ENCODE assay signal across 26 cellular contexts in genomic region chr10:86706977-86707376, GRCh38. TPM values are rescaled to one million over a fixed set of nuclear protein-coding genes. Genes with fewer than 3 reads are reported as not detected.
DNase-seq lines count a peak whose midpoint lies in the region; ATAC-seq, FAIRE-seq and TF ChIP-seq lines count a peak whose summit lies in the region.
"Had no signal": no experiment of that assay in that cellular context is flagged by ENCODE, and none has a peak within 500 bp of the region (broad histone marks: within the 10 kb centered on the region; RNA-seq: fewer than 3 reads in every experiment).

No MANE protein-coding gene starts in this region.

- no peaks in the 10 kb centered on the region for H3K79me2 ChIP-seq in HepG2 (ENCODE audit: insufficient read depth, low read length)

- no peaks in the 10 kb centered on the region for H3K36me3 ChIP-seq in HepG2 (replicated peaks in 1 of 2; ENCODE audit: control insufficient read depth in 1 of 2, insufficient read depth in 2 of 2, low read length in 2 of 2)
- no peaks in the 10 kb centered on the region for H3K36me3 ChIP-seq in right lobe of liver
- peaks cover 0 to 56% of the 10 kb centered on the region in 2 donors for H3K36me3 ChIP-seq in gastroesophageal sphincter
- no peaks in the 10 kb centered on the region for H3K36me3 ChIP-seq in rectal smooth muscle tissue (ENCODE audit: control insufficient read depth, insufficient read depth, low read length)
- H3K36me3 ChIP-seq: BLaER1 treated with 17β-estradiol and CSF1 and Interleukin-3, amounts not matched to agents 10 nM and 100 nM; MG63 had no signal

- peaks cover 7% of the 10 kb centered on the region for H3K4me1 Mint-ChIP-seq in type B pancreatic cell (ENCODE audit: unreplicated experiment)

- in situ Hi-C loops in HepG2 (cut with HindIII; ENCODE audit: extremely low pct_ligation_motif_present, low pct_unique_long_range_greater_than_20kb): no loop called here

- no peak overlapping the region for H3K27ac ChIP-seq in HepG2 (ENCODE audit: extremely low read length, insufficient read depth, low read length)
- no peak overlapping the region for H3K27ac ChIP-seq in right lobe of liver
- H3K27ac ChIP-seq in gastroesophageal sphincter: peak overlapping the region in 3 of 4 donors; percentile 50 to 97 (median 95)
- H3K27ac ChIP-seq in rectal smooth muscle tissue (ENCODE audit: low read depth, low read length): peak overlapping the region; percentile 37
- H3K27ac ChIP-seq: BLaER1 treated with 17β-estradiol and CSF1 and Interleukin-3, amounts not matched to agents 10 nM and 100 nM had no signal

- TF ChIP-seq POLR2A in HepG2 (IDR thresholded peaks at IDR 0.05; ENCODE audit: insufficient read depth in 1 of 2, low read depth in 2 of 2, low read length in 2 of 2) (no peak), right lobe of liver (IDR thresholded peaks at IDR 0.05) (no peak), gastroesophageal sphincter (IDR thresholded peaks at IDR 0.05) (no peak)

- CTCF ChIA-PET in HepG2 (lab: Yijun Ruan, JAX; ENCODE audit: low intra/inter-chr PET ratio, low total read pairs): no interaction called here

- FAIRE-seq in HepG2 (lab: Jason Lieb, UNC): no peak
- FAIRE-seq: GM12892, HTR-8/SVneo had no signal

- no peaks in the 10 kb centered on the region for H3K27me3 Mint-ChIP-seq in type B pancreatic cell

- no peak overlapping the region for H3K4me2 ChIP-seq in HepG2 (ENCODE audit: low read depth, low read length)
- H3K4me2 ChIP-seq: BLaER1 treated with 17β-estradiol and CSF1 and Interleukin-3, amounts not matched to agents 10 nM and 100 nM; GM23338 had no signal

- H4K20me1 ChIP-seq in HepG2 (ENCODE audit: insufficient read depth, low read length): no peaks in the 10 kb centered on the region
- H4K20me1 ChIP-seq: BLaER1 treated with 17β-estradiol and CSF1 and Interleukin-3, amounts not matched to agents 10 nM and 100 nM had no signal

- H3K4me3 ChIP-seq in HepG2 (replicated peaks in 1 of 3; ENCODE audit: insufficient read depth in 1 of 3, low read depth in 2 of 3, low read length in 3 of 3) (no peak overlapping the region), right lobe of liver (no peak overlapping the region), gastroesophageal sphincter (no peak overlapping the region), rectal smooth muscle tissue (ENCODE audit: low read length) (no peak overlapping the region)
- H3K4me3 ChIP-seq: BLaER1 treated with 17β-estradiol and CSF1 and Interleukin-3, amounts not matched to agents 10 nM and 100 nM; GM23338; MG63 had no signal

- TF ChIP-seq CTCF in HepG2 (CRISPR knock-in tag; IDR thresholded peaks at IDR 0.05): no peak
- TF ChIP-seq CTCF in right lobe of liver (IDR thresholded peaks at IDR 0.05): no peak
- TF ChIP-seq CTCF in gastroesophageal sphincter (IDR thresholded peaks at IDR 0.05): no peak
- TF ChIP-seq CTCF in type B pancreatic cell (conservative IDR thresholded peaks at IDR 0.05): no peak

- 0% methylated on average over 1 of the region's 1 CpG for WGBS in HepG2 (ENCODE audit: low lambda C conversion rate)
- 100% methylated on average over 1 of the region's 1 CpG for WGBS in right lobe of liver (ENCODE audit: insufficient coverage, low coverage, low lambda C conversion rate, missing lambda C conversion rate)
- 91 to 100% methylated on average over 1 of the region's 1 CpG for WGBS in gastroesophageal sphincter (ENCODE audit: low coverage in 1 of 2), 2 donors

- ATAC-seq in HepG2 (no peak), right lobe of liver (no peak), gastroesophageal sphincter (no peak)
- ATAC-seq: CD8-positive, alpha-beta T cell; HCT116; Panc1 had no signal

- BruUV-seq in HepG2 (replicated peaks; lab: Mats Ljungman, UMichigan): no TSS peak

- H3K36me3 Mint-ChIP-seq in type B pancreatic cell: no peaks in the 10 kb centered on the region
- H3K36me3 Mint-ChIP-seq: CD8-positive, alpha-beta T cell; IgD-negative memory B cell had no signal

- intact Hi-C loops in HepG2 (cut with micrococcal nuclease; ENCODE audit: unreplicated experiment): no loop called here
- intact Hi-C loops in right lobe of liver (cut with DNase I): loop anchor here in 1 of 2 donors (10.0 kb wide), 1 partner anchor 188 kb away; no protein-coding TSS in a partner anchor

- H3K9me3 ChIP-seq in HepG2 (ENCODE audit: low read length) (no peaks in the 10 kb centered on the region), right lobe of liver (no peaks in the 10 kb centered on the region), gastroesophageal sphincter (no peaks in the 10 kb centered on the region)
- H3K9me3 ChIP-seq: BLaER1 treated with 17β-estradiol and CSF1 and Interleukin-3, amounts not matched to agents 10 nM and 100 nM; MG63 had no signal

- H3K27me3 ChIP-seq in HepG2 (ENCODE audit: control insufficient read depth in 1 of 2, insufficient read depth in 2 of 2, low read length in 2 of 2) (peaks cover 0 to 3% of the 10 kb centered on the region in 2 experiments; a peak in 2 of 5 replicates), right lobe of liver (no peaks in the 10 kb centered on the region), gastroesophageal sphincter (no peaks in the 10 kb centered on the region), rectal smooth muscle tissue (ENCODE audit: control insufficient read depth, insufficient read depth, low read length) (no peaks in the 10 kb centered on the region)
- H3K27me3 ChIP-seq: MG63 had no signal

- H3K9ac ChIP-seq in HepG2 (ENCODE audit: insufficient read depth, low read depth, low read length): no peak overlapping the region
- no peak overlapping the region for H3K9ac ChIP-seq in rectal smooth muscle tissue (ENCODE audit: low read length)
- H3K9ac ChIP-seq: BLaER1 treated with 17β-estradiol and CSF1 and Interleukin-3, amounts not matched to agents 10 nM and 100 nM had no signal

- no peaks in the 10 kb centered on the region for H3K9me3 Mint-ChIP-seq in type B pancreatic cell
- H3K9me3 Mint-ChIP-seq: CD8-positive, alpha-beta T cell; GM23338; IgD-negative memory B cell had no signal

- no peak for DNase-seq in HepG2 (ENCODE audit: low spot score)
- DNase-seq in right lobe of liver: no peak
- no peak for DNase-seq in NCI-H748 treated with DMSO at 0.1 percent for 48 hours (lab: John Stamatoyannopoulos, UW)
- no peak for DNase-seq in type B pancreatic cell (ENCODE audit: extremely low spot score, unreplicated experiment)
- no peak for DNase-seq in activated T-cell treated with anti-CD3 and anti-CD28 coated beads, Interleukin-2, amount 50 U/mL, for 48 hours
- DNase-seq: Calu3; CD8-positive, alpha-beta T cell; DMS53; EL; Kasumi-1; MG63; NCI-H1092; NCI-H1436 treated with DMSO at 0.1 percent for 48 hours; NCI-H2029; NCI-H2171; NCI-H446; NCI-H526 treated with DMSO at 0.1 percent for 48 hours had no signal

- H3K4me1 ChIP-seq in HepG2 (ENCODE audit: insufficient read depth, low read length): peaks cover 8% of the 10 kb centered on the region; the same call in 1 of the 2 replicates
- no peaks in the 10 kb centered on the region for H3K4me1 ChIP-seq in right lobe of liver
- peaks cover 0 to 21% (median 7%) of the 10 kb centered on the region in 3 donors for H3K4me1 ChIP-seq in gastroesophageal sphincter
- peaks cover 6% of the 10 kb centered on the region for H3K4me1 ChIP-seq in rectal smooth muscle tissue (ENCODE audit: control insufficient read depth, insufficient read depth, low read length)

- TF ChIP-seq EP300 in HepG2 (IDR thresholded peaks at IDR 0.05; ENCODE audit: low read depth in 2 of 2, low read length in 2 of 2) (no peak), HepG2 (CRISPR knock-in tag; IDR thresholded peaks at IDR 0.05; ENCODE audit: borderline replicate concordance) (no peak), gastroesophageal sphincter (IDR thresholded peaks at IDR 0.05) (no peak)

- POLR2A ChIA-PET in HepG2 (lab: Yijun Ruan, JAX): no interaction called here

- H2AFZ ChIP-seq in HepG2 (ENCODE audit: low read length): no peak overlapping the region

- no peak for TF ChIP-seq RAD21 in HepG2 (CRISPR knock-in tag; IDR thresholded peaks at IDR 0.05)

- H3K4me3 Mint-ChIP-seq in type B pancreatic cell: no peak overlapping the region
- H3K4me3 Mint-ChIP-seq: CD8-positive, alpha-beta T cell; GM23338 had no signal

- no peak overlapping the region for H3K27ac Mint-ChIP-seq in type B pancreatic cell
- H3K27ac Mint-ChIP-seq: CD8-positive, alpha-beta T cell; GM23338; IgD-negative memory B cell had no signal

RNA-seq across cellular contexts. Expression of gene LDB3, which starts 38.7 kb away (rescaled TPM):
- total RNA-seq in HepG2 (2016; rRNA removed; fragmentation: Illumina TruSeq; extraction: Trizol) (not detected in 2 replicates), right lobe of liver (under 1 TPM; 0.07 to 0.29 (median 0.12) TPM), gastroesophageal sphincter (10 to 100 TPM; 12.9 to 45.8 (median 18.6) TPM), type B pancreatic cell (ENCODE audit: low replicate concordance) (0.14 and 0.85 TPM in 2 replicates)
- total RNA-seq in HepG2 (2016; cell fraction: cytosol; rRNA removed; fragmentation: Illumina TruSeq; extraction: Trizol; ENCODE audit: low read depth): not detected in 2 replicates
- total RNA-seq in HepG2 (2016; cell fraction: insoluble cytoplasmic fraction; rRNA removed; fragmentation: Illumina TruSeq; extraction: Trizol): not detected in 2 replicates
- not detected in 2 replicates for total RNA-seq in HepG2 (2016; cell fraction: membrane; rRNA removed; fragmentation: Illumina TruSeq; extraction: Trizol)
- not detected in 2 replicates for total RNA-seq in HepG2 (2016; cell fraction: nucleus; rRNA removed; fragmentation: Illumina TruSeq; extraction: Trizol)
- polyA plus RNA-seq in HepG2 (2011; rRNA removed): not detected in 2 replicates
- polyA plus RNA-seq in HepG2 (2011; cell fraction: cytosol; rRNA removed): not detected in 2 replicates
- polyA plus RNA-seq in HepG2 (2011; cell fraction: nucleus; rRNA removed): not detected in 2 replicates
- polyA plus RNA-seq in HepG2 (2012): not detected in 2 replicates
- polyA plus RNA-seq in HepG2 (2016; cell fraction: cytosol; fragmentation: Illumina TruSeq; extraction: Trizol; ENCODE audit: low read depth): not detected in 2 replicates
- polyA plus RNA-seq in HepG2 (2016; cell fraction: insoluble cytoplasmic fraction; fragmentation: Illumina TruSeq; extraction: Trizol; ENCODE audit: low read depth): not detected in 2 replicates
- not detected in 2 replicates for polyA plus RNA-seq in HepG2 (2016; cell fraction: membrane; fragmentation: Illumina TruSeq; extraction: Trizol; ENCODE audit: low read depth)
- polyA plus RNA-seq in HepG2 (2016; cell fraction: nucleus; fragmentation: Illumina TruSeq; extraction: Trizol; ENCODE audit: insufficient read depth, low read depth): not detected in 2 replicates
- 5.5 TPM in 1 of 2 replicates, not detected in the other for polyA minus RNA-seq in HepG2 (2011; rRNA and poly(A)+ RNA removed; ENCODE audit: low replicate concordance)
- not detected in 2 replicates for polyA minus RNA-seq in HepG2 (2011; cell fraction: cytosol; rRNA and poly(A)+ RNA removed)
- not detected in 2 replicates for polyA minus RNA-seq in HepG2 (2011; cell fraction: nucleus; rRNA and poly(A)+ RNA removed)
- total RNA-seq: Calu3; CD8-positive, alpha-beta T cell had no signal

RNA-seq across cellular contexts. Expression of gene BMPR1A, which starts 49.4 kb away (rescaled TPM):
- total RNA-seq in HepG2 (2016; rRNA removed; fragmentation: Illumina TruSeq; extraction: Trizol): 42.3 and 44.2 TPM in 2 replicates
- 35.3 and 37.2 TPM in 2 replicates for total RNA-seq in HepG2 (2016; cell fraction: cytosol; rRNA removed; fragmentation: Illumina TruSeq; extraction: Trizol; ENCODE audit: low read depth)
- total RNA-seq in HepG2 (2016; cell fraction: insoluble cytoplasmic fraction; rRNA removed; fragmentation: Illumina TruSeq; extraction: Trizol): 42.9 and 46.8 TPM in 2 replicates
- 43.0 and 44.0 TPM in 2 replicates for total RNA-seq in HepG2 (2016; cell fraction: membrane; rRNA removed; fragmentation: Illumina TruSeq; extraction: Trizol)
- total RNA-seq in HepG2 (2016; cell fraction: nucleus; rRNA removed; fragmentation: Illumina TruSeq; extraction: Trizol): 41.8 TPM in 2 replicates
- 16.6 and 17.8 TPM in 2 replicates for polyA plus RNA-seq in HepG2 (2011; rRNA removed)
- polyA plus RNA-seq in HepG2 (2011; cell fraction: cytosol; rRNA removed): 8.6 and 14.5 TPM in 2 replicates
- 8.2 and 8.9 TPM in 2 replicates for polyA plus RNA-seq in HepG2 (2011; cell fraction: nucleus; rRNA removed)
- polyA plus RNA-seq in HepG2 (2012): 17.2 and 19.3 TPM in 2 replicates
- polyA plus RNA-seq in HepG2 (2016; cell fraction: cytosol; fragmentation: Illumina TruSeq; extraction: Trizol; ENCODE audit: low read depth): 3.5 and 3.9 TPM in 2 replicates
- 20.6 and 27.9 TPM in 2 replicates for polyA plus RNA-seq in HepG2 (2016; cell fraction: insoluble cytoplasmic fraction; fragmentation: Illumina TruSeq; extraction: Trizol; ENCODE audit: low read depth)
- 10.9 and 13.0 TPM in 2 replicates for polyA plus RNA-seq in HepG2 (2016; cell fraction: membrane; fragmentation: Illumina TruSeq; extraction: Trizol; ENCODE audit: low read depth)
- 26.2 and 30.7 TPM in 2 replicates for polyA plus RNA-seq in HepG2 (2016; cell fraction: nucleus; fragmentation: Illumina TruSeq; extraction: Trizol; ENCODE audit: insufficient read depth, low read depth)
- polyA minus RNA-seq in HepG2 (2011; rRNA and poly(A)+ RNA removed; ENCODE audit: low replicate concordance): 23.2 and 28.6 TPM in 2 replicates
- 17.6 and 25.8 TPM in 2 replicates for polyA minus RNA-seq in HepG2 (2011; cell fraction: cytosol; rRNA and poly(A)+ RNA removed)
- 38.2 and 38.5 TPM in 2 replicates for polyA minus RNA-seq in HepG2 (2011; cell fraction: nucleus; rRNA and poly(A)+ RNA removed)
- total RNA-seq in right lobe of liver: 10 to 100 TPM in 5 of 6 experiments, 1 to 10 TPM in 1; 9.9 to 20.4 (median 12.4) TPM
- 100 to 1,000 TPM in 3 of 4 donors, 10 to 100 TPM in 1; 91.5 to 121 (median 117) TPM for total RNA-seq in gastroesophageal sphincter
- total RNA-seq in type B pancreatic cell (ENCODE audit: low replicate concordance): 63.3 and 84.7 TPM in 2 replicates

RNA-seq across cellular contexts. Expression of gene OPN4, which starts 52.6 kb away (rescaled TPM):
- not detected in 2 replicates for total RNA-seq in HepG2 (2016; rRNA removed; fragmentation: Illumina TruSeq; extraction: Trizol)
- total RNA-seq in HepG2 (2016; cell fraction: cytosol; rRNA removed; fragmentation: Illumina TruSeq; extraction: Trizol; ENCODE audit: low read depth): not detected in 2 replicates
- not detected in 2 replicates for total RNA-seq in HepG2 (2016; cell fraction: insoluble cytoplasmic fraction; rRNA removed; fragmentation: Illumina TruSeq; extraction: Trizol)
- not detected in 2 replicates for total RNA-seq in HepG2 (2016; cell fraction: membrane; rRNA removed; fragmentation: Illumina TruSeq; extraction: Trizol)
- total RNA-seq in HepG2 (2016; cell fraction: nucleus; rRNA removed; fragmentation: Illumina TruSeq; extraction: Trizol): not detected in 2 replicates
- polyA plus RNA-seq in HepG2 (2011; rRNA removed): not detected in 2 replicates
- polyA plus RNA-seq in HepG2 (2011; cell fraction: cytosol; rRNA removed): not detected in 2 replicates
- polyA plus RNA-seq in HepG2 (2011; cell fraction: nucleus; rRNA removed): not detected in 2 replicates
- polyA plus RNA-seq in HepG2 (2012): not detected in 2 replicates
- not detected in 2 replicates for polyA plus RNA-seq in HepG2 (2016; cell fraction: cytosol; fragmentation: Illumina TruSeq; extraction: Trizol; ENCODE audit: low read depth)
- not detected in 2 replicates for polyA plus RNA-seq in HepG2 (2016; cell fraction: insoluble cytoplasmic fraction; fragmentation: Illumina TruSeq; extraction: Trizol; ENCODE audit: low read depth)
- not detected in 2 replicates for polyA plus RNA-seq in HepG2 (2016; cell fraction: membrane; fragmentation: Illumina TruSeq; extraction: Trizol; ENCODE audit: low read depth)
- polyA plus RNA-seq in HepG2 (2016; cell fraction: nucleus; fragmentation: Illumina TruSeq; extraction: Trizol; ENCODE audit: insufficient read depth, low read depth): not detected in 2 replicates
- polyA minus RNA-seq in HepG2 (2011; rRNA and poly(A)+ RNA removed; ENCODE audit: low replicate concordance): not detected in 2 replicates
- polyA minus RNA-seq in HepG2 (2011; cell fraction: cytosol; rRNA and poly(A)+ RNA removed): not detected in 2 replicates
- polyA minus RNA-seq in HepG2 (2011; cell fraction: nucleus; rRNA and poly(A)+ RNA removed): not detected in 2 replicates
- total RNA-seq in right lobe of liver: not detected
- total RNA-seq in gastroesophageal sphincter: not detected
- not detected in 2 replicates for total RNA-seq in type B pancreatic cell (ENCODE audit: low replicate concordance)
- total RNA-seq: Calu3; CD8-positive, alpha-beta T cell; GM23338 had no signal
- polyA plus RNA-seq: GM23338, IgD-negative memory B cell had no signal

Comparison
In these comparisons a context has a peak if more than half of its experiments do, and no peak if none do; other contexts are left out.
1. H3K27ac ChIP-seq: peak in gastroesophageal sphincter (3 of 4) and rectal smooth muscle tissue (single experiment); none in HepG2 (single experiment) and right lobe of liver (0 of 3).